ENCODE assay signal across 14 cellular contexts in the genomic region with DNA sequence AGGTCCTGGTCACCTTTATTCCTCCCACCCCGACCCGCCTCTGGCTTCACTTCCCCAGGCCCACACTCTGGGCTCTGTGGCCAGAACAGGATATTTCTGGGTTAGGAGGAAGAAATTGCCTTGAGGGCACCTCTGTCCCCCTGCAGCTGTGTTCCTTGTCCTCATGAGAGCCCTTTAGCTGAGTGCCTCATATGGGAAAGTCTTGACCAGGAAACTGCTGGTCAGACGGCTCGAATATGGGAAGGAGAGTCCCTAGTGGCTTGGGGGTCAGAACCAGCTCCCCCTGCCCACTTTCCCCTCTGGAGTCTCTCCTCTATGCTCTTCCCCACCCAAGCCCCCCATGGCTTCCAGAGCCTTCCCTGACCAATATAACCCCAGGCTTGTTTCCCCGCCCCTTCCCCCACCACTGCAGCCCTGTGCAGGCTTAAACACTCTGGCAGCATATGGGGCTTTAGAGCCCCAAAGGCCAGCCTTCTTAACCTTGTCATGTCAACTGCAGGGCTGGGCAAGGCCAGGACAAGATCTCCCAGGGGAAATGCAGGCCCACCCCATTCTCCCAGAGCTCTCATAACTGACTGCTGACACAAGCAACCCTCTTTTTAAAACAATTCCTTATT. TPM values are rescaled to one million over a fixed set of nuclear protein-coding genes. Genes with fewer than 3 reads are reported as not detected.
DNase-seq lines count a peak whose midpoint lies in the region; ATAC-seq and TF ChIP-seq lines count a peak whose summit lies in the region.
"Had no signal": no experiment of that assay in that cellular context is flagged by ENCODE, and none has a peak within 500 bp of the region (broad histone marks: within the 10 kb centered on the region; RNA-seq: fewer than 3 reads in every experiment).

No MANE protein-coding gene starts in this region.

- TF ChIP-seq POLR2A in body of pancreas (IDR thresholded peaks at IDR 0.05) = no peak
- TF ChIP-seq POLR2A in gastrocnemius medialis (IDR thresholded peaks at IDR 0.05) = no peak

- H3K27me3 ChIP-seq in body of pancreas (no peaks in the 10 kb centered on the region), left ventricle myocardium inferior (ENCODE audit: low read depth) (no peaks in the 10 kb centered on the region), gastrocnemius medialis (no peaks in the 10 kb centered on the region)

- no peak overlapping the region for H3K4me3 ChIP-seq in body of pancreas
- H3K4me3 ChIP-seq in left ventricle myocardium inferior = no peak overlapping the region
- H3K4me3 ChIP-seq in gastrocnemius medialis = no peak overlapping the region
- H3K4me3 ChIP-seq: skin epidermis had no signal

- WGBS in body of pancreas, 2 donors = 76 to 84% methylated on average over 5 of the region's 5 CpGs

- ATAC-seq in body of pancreas = no peak
- ATAC-seq in gastrocnemius medialis = no peak

- H3K4me1 ChIP-seq in body of pancreas (peaks cover 34% of the 10 kb centered on the region), left ventricle myocardium inferior (peaks cover 45% of the 10 kb centered on the region), gastrocnemius medialis (peaks cover 0 to 5% of the 10 kb centered on the region in 2 donors)

- H3K27ac ChIP-seq in body of pancreas (peak overlapping the region; percentile 12 to 58 (median 36)), left ventricle myocardium inferior (replicated peaks) (peak overlapping the region; percentile 61), gastrocnemius medialis (peak overlapping the region; percentile 28 to 65 (median 48))
- H3K27ac ChIP-seq: skin epidermis had no signal

- intact Hi-C loops in body of pancreas (cut with DNase I) (no loop called here), left ventricle myocardium inferior (cut with micrococcal nuclease) (no loop called here), gastrocnemius medialis (cut with DNase I; ENCODE audit: low total_unique reads) (loop anchor here (5.0 to 10.0 kb wide), 2 partner anchors 43 to 651 kb away; partner anchors contain the start of gene VIPR1)

- H3K36me3 ChIP-seq in body of pancreas (replicated peaks in 1 of 2; ENCODE audit: insufficient read depth in 1 of 2, low read depth in 2 of 2) (peaks cover 0 to under 1% of the 10 kb centered on the region in 2 donors), left ventricle myocardium inferior (no peaks in the 10 kb centered on the region), gastrocnemius medialis (no peaks in the 10 kb centered on the region)

- H3K9me3 ChIP-seq in body of pancreas (no peaks in the 10 kb centered on the region), left ventricle myocardium inferior (replicated peaks) (no peaks in the 10 kb centered on the region), gastrocnemius medialis (no peaks in the 10 kb centered on the region)

- TF ChIP-seq CTCF in body of pancreas (IDR thresholded peaks at IDR 0.05) (no peak), left ventricle myocardium inferior (IDR thresholded peaks at IDR 0.05; ENCODE audit: borderline replicate concordance) (no peak), gastrocnemius medialis (IDR thresholded peaks at IDR 0.05 in 4 of 5, conservative IDR thresholded peaks at IDR 0.05 in 1 of 5) (no peak)

- peak; percentile 61 for DNase-seq in ELF-1 (ENCODE audit: low read depth, low spot score)
- no peak for DNase-seq in body of pancreas
- no peak for DNase-seq in left ventricle myocardium inferior
- DNase-seq in gastrocnemius medialis = no peak
- DNase-seq in DMS 273 (lab: John Stamatoyannopoulos, UW; ENCODE audit: unreplicated experiment) = no peak
- no peak for DNase-seq in globus pallidus (ENCODE audit: low spot score)
- no peak for DNase-seq in OCI-M1 (lab: John Stamatoyannopoulos, UW)
- no peak for DNase-seq in activated CD4-positive, alpha-beta T cell treated with anti-CD3 and anti-CD28 coated beads for 1 hour
- DNase-seq: activated CD4-positive, alpha-beta T cell treated with anti-CD3 and anti-CD28 coated beads for 4 hours; foreskin melanocyte; KG1; NCI-H2171; occipital lobe had no signal

- in situ Hi-C loops in gastrocnemius medialis (cut with MboI; ENCODE audit: low sequenced_read_pairs in 4 of 4) = loop anchor here in 3 of 4 donors (5.0 to 25.0 kb wide), 3 partner anchors 308 to 321 kb away; no protein-coding TSS in a partner anchor

RNA-seq across cellular contexts. Expression of gene SEC22C, which starts 36.4 kb away (rescaled TPM):
- total RNA-seq in body of pancreas (10 to 100 TPM; 23.1 to 30.9 TPM), left ventricle myocardium inferior (23.0 TPM), gastrocnemius medialis (10 to 100 TPM; 35.5 to 54.6 (median 40.6) TPM)

RNA-seq across cellular contexts. Expression of gene VIPR1, which starts 42.9 kb away (rescaled TPM):
- total RNA-seq in body of pancreas (10 to 100 TPM in 1 of 2 donors, under 1 TPM in 1; 0.99 to 10.6 TPM), left ventricle myocardium inferior (1.7 TPM), gastrocnemius medialis (1 to 10 TPM; 1.7 to 8.7 (median 3.2) TPM)

RNA-seq across cellular contexts. Expression of gene SS18L2, which starts 45.3 kb away (rescaled TPM):
- 1 to 10 TPM; 5.3 to 7.8 TPM for total RNA-seq in body of pancreas
- 12.2 TPM for total RNA-seq in left ventricle myocardium inferior
- total RNA-seq in gastrocnemius medialis = 10 to 100 TPM; 12.0 to 30.0 (median 15.5) TPM

RNA-seq across cellular contexts. Expression of gene NKTR, which starts 55.1 kb away (rescaled TPM):
- 100 to 1,000 TPM; 115 to 128 TPM for total RNA-seq in body of pancreas
- total RNA-seq in left ventricle myocardium inferior = 20.0 TPM
- total RNA-seq in gastrocnemius medialis = 10 to 100 TPM; 10.0 to 56.6 (median 13.6) TPM
